Comparison of ENCODE assay signal across 18 cellular contexts in the genomic region with DNA sequence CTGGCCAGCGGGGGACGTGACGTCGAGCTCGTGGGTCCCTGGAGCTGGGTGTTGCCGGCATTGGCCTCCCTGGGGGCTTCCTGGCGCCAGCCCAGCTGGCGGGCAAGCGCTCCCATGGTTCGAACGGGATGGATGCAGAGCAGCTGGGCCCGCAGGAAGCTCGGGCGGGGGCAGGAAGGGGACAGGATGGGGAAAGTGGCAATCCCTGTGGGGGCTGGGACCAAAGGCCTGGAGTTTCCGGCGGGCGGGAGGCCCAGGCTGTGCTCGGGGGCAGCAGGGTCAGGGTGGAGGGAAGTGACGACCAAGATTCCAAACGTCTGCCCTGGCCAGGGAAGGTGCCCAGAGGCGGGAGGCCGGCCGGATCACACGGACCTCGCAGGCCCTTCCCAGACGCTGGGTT. TPM values are rescaled to one million over a fixed set of nuclear protein-coding genes. Genes with fewer than 3 reads are reported as not detected.
DNase-seq lines count a peak whose midpoint lies in the region; ATAC-seq and TF ChIP-seq lines count a peak whose summit lies in the region.
"Had no signal": no experiment of that assay in that cellular context is flagged by ENCODE, and none has a peak within 500 bp of the region (broad histone marks: within the 10 kb centered on the region; RNA-seq: fewer than 3 reads in every experiment).

No MANE protein-coding gene starts in this region.

- TF ChIP-seq POLR2A in body of pancreas (IDR thresholded peaks at IDR 0.05): no peak

- no peak overlapping the region for H3K27ac Mint-ChIP-seq in WTC11
- H3K27ac Mint-ChIP-seq: activated naive CD8-positive, alpha-beta T cell; naive thymus-derived CD4-positive, alpha-beta T cell had no signal

- H3K4me1 ChIP-seq in BLaER1 (peaks cover 98% of the 10 kb centered on the region), body of pancreas (no peaks in the 10 kb centered on the region), heart right ventricle (peaks cover 0 to 29% (median 14%) of the 10 kb centered on the region in 9 donors), psoas muscle (no peaks in the 10 kb centered on the region), smooth muscle cell (ENCODE audit: low read depth) (no peaks in the 10 kb centered on the region)
- H3K4me1 ChIP-seq: colonic mucosa had no signal

- H3K27ac ChIP-seq in BLaER1 (peak overlapping the region; percentile 84), body of pancreas (peak overlapping the region in 2 of 4 donors; percentile 49 to 55), heart right ventricle (peak overlapping the region; percentile 63 to 94 (median 88)), psoas muscle (peak overlapping the region; percentile 71), smooth muscle cell (ENCODE audit: low read depth) (no peak overlapping the region)
- H3K27ac ChIP-seq: colonic mucosa, thoracic aorta, VCaP had no signal

- peak overlapping the region; percentile 47; the same call in 1 of the 2 replicates for H3K4me3 ChIP-seq in BLaER1
- no peak overlapping the region for H3K4me3 ChIP-seq in body of pancreas
- H3K4me3 ChIP-seq in heart right ventricle: peak overlapping the region in 3 of 10 donors; percentile 0 to 14 (median 3)
- no peak overlapping the region for H3K4me3 ChIP-seq in psoas muscle
- no peak overlapping the region for H3K4me3 ChIP-seq in smooth muscle cell
- H3K4me3 ChIP-seq: colonic mucosa, thoracic aorta had no signal

- H3K9ac ChIP-seq in BLaER1: peak overlapping the region; percentile 70
- no peak overlapping the region for H3K9ac ChIP-seq in smooth muscle cell (ENCODE audit: low read depth)
- H3K9ac ChIP-seq: SK-N-SH had no signal

- H3K36me3 ChIP-seq in BLaER1: peaks cover 45% of the 10 kb centered on the region
- H3K36me3 ChIP-seq in body of pancreas (replicated peaks in 1 of 2; ENCODE audit: insufficient read depth in 1 of 2, low read depth in 2 of 2): no peaks in the 10 kb centered on the region
- H3K36me3 ChIP-seq in heart right ventricle: peaks cover 0 to 27% (median 0%) of the 10 kb centered on the region in 9 donors
- H3K36me3 ChIP-seq in psoas muscle (ENCODE audit: insufficient read depth in 1 of 2, low read depth in 1 of 2): no peaks in the 10 kb centered on the region
- H3K36me3 ChIP-seq in smooth muscle cell (ENCODE audit: low read depth): no peaks in the 10 kb centered on the region
- H3K36me3 ChIP-seq: colonic mucosa, thoracic aorta had no signal

- no peaks in the 10 kb centered on the region for H3K9me3 ChIP-seq in BLaER1
- H3K9me3 ChIP-seq in body of pancreas: no peaks in the 10 kb centered on the region
- no peaks in the 10 kb centered on the region for H3K9me3 ChIP-seq in heart right ventricle
- H3K9me3 ChIP-seq in psoas muscle: no peaks in the 10 kb centered on the region
- H3K9me3 ChIP-seq in smooth muscle cell (replicated peaks; ENCODE audit: low read depth): no peaks in the 10 kb centered on the region
- H3K9me3 ChIP-seq: colonic mucosa, SK-N-SH, thoracic aorta had no signal

- DNase-seq in body of pancreas (peak in 1 of 4 donors; percentile 27), heart right ventricle (peak; percentile 91), psoas muscle (peak; percentile 74 to 91), smooth muscle cell (lab: John Stamatoyannopoulos, UW; ENCODE audit: unreplicated experiment) (no peak), WTC11 (ENCODE audit: low spot score) (no peak), T-helper 9 cell (no peak)
- no peak for DNase-seq in activated CD8-positive, alpha-beta memory T cell treated with anti-CD3 and anti-CD28 coated beads, Interleukin-2, amount 50 U/mL, for 48 hours
- DNase-seq: colonic mucosa; HCEC 1CT; MM.1S; naive thymus-derived CD4-positive, alpha-beta T cell; NCI-H2107; SK-N-SH had no signal

- ATAC-seq in body of pancreas: peak; percentile 54
- peak; percentile 88 to 93 (median 92) for ATAC-seq in heart right ventricle
- peak; percentile 56 to 86 (median 71) for ATAC-seq in psoas muscle
- no peak for ATAC-seq in WTC11
- ATAC-seq: naive thymus-derived CD4-positive, alpha-beta T cell had no signal

- no peak for TF ChIP-seq CTCF in body of pancreas (IDR thresholded peaks at IDR 0.05)
- no peak for TF ChIP-seq CTCF in heart right ventricle (IDR thresholded peaks at IDR 0.05)
- TF ChIP-seq CTCF in psoas muscle (IDR thresholded peaks at IDR 0.05): no peak
- TF ChIP-seq CTCF in smooth muscle cell (IDR thresholded peaks at IDR 0.05; ENCODE audit: borderline replicate concordance, insufficient read depth, poor library complexity, severe bottlenecking): no peak
- TF ChIP-seq CTCF in WTC11 (IDR thresholded peaks at IDR 0.05): no peak

- no peaks in the 10 kb centered on the region for H3K27me3 Mint-ChIP-seq in WTC11 (ENCODE audit: low read depth)
- H3K27me3 Mint-ChIP-seq: activated naive CD8-positive, alpha-beta T cell had no signal

- H4K20me1 ChIP-seq in BLaER1: 0 out of 2 replicates have a peak, but pooled peaks cover 21% of the 10 kb centered on the region
- H4K20me1 ChIP-seq in smooth muscle cell (ENCODE audit: low read depth): peaks cover 7% of the 10 kb centered on the region

- intact Hi-C loops in body of pancreas (cut with DNase I): no loop called here
- intact Hi-C loops in heart right ventricle (cut with DNase I): no loop called here
- intact Hi-C loops in psoas muscle (cut with DNase I): no loop called here

- WGBS in body of pancreas, 2 donors: 61 to 70% methylated on average over 13 to 26 of the region's 26 CpGs
- 31 to 35% methylated on average over 26 of the region's 26 CpGs for WGBS in heart right ventricle, 2 donors
- WGBS in psoas muscle, 3 donors: 28 to 41% (median 29%) methylated on average over 24 to 26 of the region's 26 CpGs
- 85% methylated on average over 17 of the region's 26 CpGs for WGBS in smooth muscle cell (ENCODE audit: low lambda C conversion rate)

- H3K36me3 Mint-ChIP-seq in WTC11: no peaks in the 10 kb centered on the region
- H3K36me3 Mint-ChIP-seq: activated naive CD8-positive, alpha-beta T cell; naive thymus-derived CD4-positive, alpha-beta T cell had no signal

- H3K4me3 Mint-ChIP-seq in WTC11: no peak overlapping the region
- H3K4me3 Mint-ChIP-seq: activated naive CD8-positive, alpha-beta T cell; naive thymus-derived CD4-positive, alpha-beta T cell had no signal

- H3K4me1 Mint-ChIP-seq in WTC11: no peaks in the 10 kb centered on the region

- H3K27me3 ChIP-seq in BLaER1 (no peaks in the 10 kb centered on the region), body of pancreas (peaks cover 0 to 7% of the 10 kb centered on the region in 2 donors), heart right ventricle (no peaks in the 10 kb centered on the region), psoas muscle (ENCODE audit: insufficient read depth in 3 of 3, low read length in 2 of 3) (peaks cover 0 to 3% (median 0%) of the 10 kb centered on the region in 3 donors), smooth muscle cell (ENCODE audit: low read depth) (no peaks in the 10 kb centered on the region)
- H3K27me3 ChIP-seq: colonic mucosa had no signal

- no peak overlapping the region for H2AFZ ChIP-seq in smooth muscle cell (ENCODE audit: low read depth)

- CTCF ChIA-PET in WTC11 (lab: Charles Lee): interaction anchor here (0.6 to 1.7 kb wide), 2 partner anchors 24 to 275 kb away, joined by 3 to 4 read pairs; no protein-coding TSS in a partner anchor

- no peaks in the 10 kb centered on the region for H3F3A ChIP-seq in smooth muscle cell (ENCODE audit: low read depth)

- H3K4me2 ChIP-seq in BLaER1: peak overlapping the region; percentile 92
- H3K4me2 ChIP-seq in smooth muscle cell: no peak overlapping the region
- H3K4me2 ChIP-seq: SK-N-SH had no signal

- POLR2A ChIA-PET in WTC11 (lab: Charles Lee): no interaction called here

- H3K79me2 ChIP-seq in smooth muscle cell (ENCODE audit: low read depth): no peaks in the 10 kb centered on the region

- no peaks in the 10 kb centered on the region for H3K9me3 Mint-ChIP-seq in WTC11
- H3K9me3 Mint-ChIP-seq: naive thymus-derived CD4-positive, alpha-beta T cell had no signal

RNA-seq across cellular contexts. Expression of gene PALM, which starts 19.3 kb away (rescaled TPM):
- total RNA-seq in body of pancreas (10 to 100 TPM; 14.8 to 32.6 TPM), heart right ventricle (10 to 100 TPM; 12.5 to 33.0 (median 17.7) TPM), psoas muscle (10 to 100 TPM in 2 of 4 donors, 1 to 10 TPM in 2; 9.3 to 17.9 (median 10.9) TPM), smooth muscle cell (11.1 and 17.1 TPM in 2 replicates), WTC11 (2021) (17.7 to 25.6 TPM (median 22.1 TPM) in 3 replicates)
- polyA plus RNA-seq in heart right ventricle (10 to 100 TPM; 18.9 to 36.7 TPM), psoas muscle (1 to 10 TPM; 4.9 to 9.6 (median 6.8) TPM), smooth muscle cell (16.6 and 21.3 TPM in 2 replicates)
- polyA plus RNA-seq: naive thymus-derived CD4-positive, alpha-beta T cell had no signal

RNA-seq across cellular contexts. Expression of gene MISP, which starts 22.9 kb away (rescaled TPM):
- total RNA-seq in body of pancreas: 1 to 10 TPM in 1 of 2 donors, under 1 TPM in 1; 0.99 to 3.4 TPM
- not detected for total RNA-seq in heart right ventricle
- under 1 TPM in 1 of 2 donors, not detected in 1; 0.01 TPM for polyA plus RNA-seq in heart right ventricle
- total RNA-seq in psoas muscle: under 1 TPM in 1 of 4 donors, not detected in 3; 0.08 TPM
- polyA plus RNA-seq in psoas muscle: under 1 TPM in 2 of 3 donors, not detected in 1; 0.09 to 0.13 TPM
- total RNA-seq in smooth muscle cell: 1.7 and 10.2 TPM in 2 replicates
- 1.2 and 8.0 TPM in 2 replicates for polyA plus RNA-seq in smooth muscle cell
- 0.66 to 0.78 TPM (median 0.70 TPM) in 3 replicates for total RNA-seq in WTC11 (2021)
- total RNA-seq: naive thymus-derived CD4-positive, alpha-beta T cell had no signal
- polyA plus RNA-seq: naive thymus-derived CD4-positive, alpha-beta T cell had no signal

RNA-seq across cellular contexts. Expression of gene PRSS57, which starts 32.8 kb away (rescaled TPM):
- total RNA-seq in body of pancreas (not detected), heart right ventricle (not detected), psoas muscle (under 1 TPM in 1 of 4 donors, not detected in 3; 0.25 TPM), smooth muscle cell (not detected in 2 replicates), WTC11 (2021) (not detected in 3 replicates)
- polyA plus RNA-seq in heart right ventricle (under 1 TPM in 1 of 2 donors, not detected in 1; 0.06 TPM), psoas muscle (under 1 TPM in 1 of 3 donors, not detected in 2; 0.05 TPM), smooth muscle cell (not detected in 2 replicates)
- total RNA-seq: colonic mucosa, thoracic aorta had no signal
- polyA plus RNA-seq: AG04450; naive thymus-derived CD4-positive, alpha-beta T cell; SK-N-SH had no signal

RNA-seq across cellular contexts. Expression of gene FSTL3, which starts 51.8 kb away (rescaled TPM):
- total RNA-seq in body of pancreas: 100 to 1,000 TPM in 1 of 2 donors, 10 to 100 TPM in 1; 72.4 to 236 TPM
- 100 to 1,000 TPM in 3 of 10 donors, 10 to 100 TPM in 7; 33.4 to 153 (median 77.3) TPM for total RNA-seq in heart right ventricle
- 100 to 1,000 TPM; 118 to 279 TPM for polyA plus RNA-seq in heart right ventricle
- 10 to 100 TPM in 2 of 4 donors, 1 to 10 TPM in 2; 5.4 to 11.5 (median 8.5) TPM for total RNA-seq in psoas muscle
- 10 to 100 TPM in 1 of 3 donors, 1 to 10 TPM in 2; 4.3 to 30.3 (median 6.1) TPM for polyA plus RNA-seq in psoas muscle
- total RNA-seq in smooth muscle cell: 117 and 132 TPM in 2 replicates
- polyA plus RNA-seq in smooth muscle cell: 153 and 172 TPM in 2 replicates
- total RNA-seq in WTC11 (2021): 8.7 to 12.2 TPM (median 10.1 TPM) in 3 replicates

Comparison
In these comparisons a context has a peak if more than half of its experiments do, and no peak if none do; other contexts are left out.
1. DNase-seq: peak in heart right ventricle (2 of 2) and psoas muscle (2 of 2); none in activated CD8-positive, alpha-beta memory T cell treated with anti-CD3 and anti-CD28 coated beads, Interleukin-2, amount 50 U/mL, for 48 hours (single experiment), smooth muscle cell (single experiment), WTC11 (single experiment) and T-helper 9 cell (single experiment).